In genomic region chr2:184945306-184945705, GRCh38 we compare ENCODE assay signal across 18 cellular contexts.
"Had no signal": no experiment of that assay in that cellular context is flagged by ENCODE, and none has a peak within 500 bp of the region (broad histone marks: within the 10 kb centered on the region; RNA-seq: fewer than 3 reads in every experiment).

No MANE protein-coding gene starts in this region.

- H2AFZ ChIP-seq: parathyroid adenoma had no signal

- H3K79me2 ChIP-seq: parathyroid adenoma had no signal

- H3K4me3 ChIP-seq: thyroid gland had no signal

- H3K27ac ChIP-seq: brain microvascular endothelial cell, foreskin keratinocyte, neutrophil, parathyroid adenoma, thyroid gland had no signal

- H3K27me3 ChIP-seq: brain microvascular endothelial cell, foreskin keratinocyte, neutrophil, thyroid gland had no signal

- H3K9me3 ChIP-seq: neutrophil, thyroid gland had no signal

- H3K9ac ChIP-seq: parathyroid adenoma had no signal

- ATAC-seq: activated naive CD4-positive, alpha-beta T cell treated with anti-CD3 and anti-CD28 coated beads, Interleukin-2, amount 50 U/mL, for 72 hours; activated T-cell treated with anti-CD3 and anti-CD28 coated beads, Interleukin-2, amount 50 U/mL, for 72 hours; foreskin keratinocyte; left lobe of liver; stimulated activated naive B cell treated with anti-CD40 and anti-IgM and Interleukin-4, amounts not matched to agents 10 μg/mL and 1 μg/mL and 100 μg/mL, for 72 hours; T-helper 17 cell had no signal

- H3K36me3 ChIP-seq: brain microvascular endothelial cell, neutrophil, thyroid gland had no signal

- H3K4me1 ChIP-seq: foreskin keratinocyte, parathyroid adenoma, thyroid gland had no signal

- DNase-seq: activated B cell treated with CpG ODN at 0.5 μM for 24 hours; activated CD4-positive, alpha-beta T cell treated with anti-CD3 and anti-CD28 coated beads for 48 hours; activated CD8-positive, alpha-beta memory T cell treated with anti-CD3 and anti-CD28 coated beads, Interleukin-2, amount 50 U/mL, for 48 hours; activated gamma-delta T cell; activated T-cell treated with anti-CD3 and anti-CD28 coated beads, Interleukin-2, amount 50 U/mL, for 72 hours; brain microvascular endothelial cell; cortex of kidney; effector memory CD4-positive, alpha-beta T cell; foreskin keratinocyte; midbrain; stimulated activated CD4-positive, alpha-beta T cell treated with anti-CD3 and anti-CD28 coated beads, Interleukin-2, amount 100 ng/mL, for 48 hours; stimulated activated naive B cell treated with anti-CD40 and anti-IgM and Interleukin-4, amounts not matched to agents 10 μg/mL and 1 μg/mL and 100 μg/mL, for 72 hours; T-helper 17 cell; thyroid gland had no signal
